1 cellular context compared by ENCODE assay signal in genomic region chr9:129203556-129203909, GRCh38.
TF ChIP-seq lines count a peak whose summit lies in the region.

No MANE protein-coding gene starts in this region.

TF ChIP-seq in HepG2, 621 proteins besides CTCF, POLR2A, EP300 and RAD21 (continued from another document):
- no peak for TF ChIP-seq ARNT (IDR thresholded peaks at IDR 0.05)
TF ChIP-seq in HepG2: peak in this region for 1.
